In the genomic region with DNA sequence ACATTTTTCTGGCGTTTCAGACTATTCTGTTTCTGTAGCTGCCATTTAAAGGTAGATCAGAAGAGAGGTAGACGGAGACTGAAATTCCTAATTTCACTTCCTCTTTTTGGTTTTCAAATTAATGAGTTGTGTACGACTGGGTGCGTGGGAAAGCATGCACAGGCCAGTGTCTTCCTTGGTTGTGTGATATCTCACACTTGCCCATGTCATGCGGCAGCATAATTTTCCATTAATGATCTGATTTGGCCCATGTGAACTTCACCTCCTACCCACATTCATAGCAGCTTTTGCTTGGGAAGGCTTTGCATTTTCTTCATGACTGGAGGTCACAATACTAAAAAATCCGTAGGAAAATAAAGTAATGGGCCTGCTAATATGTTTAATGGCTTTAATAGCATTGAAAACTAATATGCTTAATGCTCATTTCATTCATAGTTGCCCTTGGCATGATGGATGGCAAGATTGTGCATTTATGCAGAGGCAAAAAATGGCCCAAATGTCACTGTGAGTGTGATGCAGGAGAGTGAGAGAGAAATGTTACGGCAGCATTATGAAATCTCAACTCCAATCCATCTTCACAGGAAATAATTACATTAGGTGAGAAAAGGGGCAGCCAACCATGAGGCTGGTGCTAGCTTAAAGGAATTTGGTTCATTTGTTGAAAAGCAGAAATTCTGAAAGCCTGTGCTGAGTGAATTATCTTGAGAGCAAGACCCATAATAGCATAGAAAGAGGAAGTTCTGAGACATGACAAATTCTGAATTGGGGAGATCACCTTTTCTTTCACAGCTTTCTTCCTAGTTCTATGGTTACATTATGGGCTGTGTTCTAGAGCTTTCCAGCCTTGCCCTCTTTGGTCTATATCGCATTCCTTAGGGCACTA, we compare ENCODE assay signal across 11 cellular contexts.
DNase-seq lines count a peak whose midpoint lies in the region; ATAC-seq, FAIRE-seq and TF ChIP-seq lines count a peak whose summit lies in the region.
"Had no signal": no experiment of that assay in that cellular context is flagged by ENCODE, and none has a peak within 500 bp of the region (broad histone marks: within the 10 kb centered on the region; RNA-seq: fewer than 3 reads in every experiment).

No MANE protein-coding gene starts in this region.

- no peak overlapping the region for H2AFZ ChIP-seq in K562 (ENCODE audit: low read depth, low read length)
- no peak overlapping the region for H2AFZ ChIP-seq in PC-3 (ENCODE audit: low read length)

- H3K9ac ChIP-seq in K562 (ENCODE audit: insufficient read depth in 1 of 2, low read depth in 2 of 2, low read length in 2 of 2) = no peak overlapping the region
- H3K9ac ChIP-seq in PC-3 (ENCODE audit: low read length) = no peak overlapping the region

- H3K27me3 ChIP-seq in K562 (ENCODE audit: control insufficient read depth in 2 of 2, insufficient read depth in 2 of 2, low read length in 2 of 2) (no peaks in the 10 kb centered on the region), PC-3 (ENCODE audit: low read length) (no peaks in the 10 kb centered on the region), small intestine (ENCODE audit: control insufficient read depth in 2 of 2, insufficient read depth in 2 of 2, low read length in 2 of 2) (no peaks in the 10 kb centered on the region)

- H3K9me3 ChIP-seq in K562 (replicated peaks; ENCODE audit: control insufficient read depth, insufficient read depth, low read depth, low read length) = no peaks in the 10 kb centered on the region; the same call in 1 of the 2 replicates
- no peaks in the 10 kb centered on the region for H3K9me3 ChIP-seq in PC-3 (ENCODE audit: low read length)
- no peaks in the 10 kb centered on the region for H3K9me3 ChIP-seq in small intestine (ENCODE audit: control insufficient read depth, low read depth)

- TF ChIP-seq EP300 in K562 (IDR thresholded peaks at IDR 0.05; ENCODE audit: low read length) = no peak

- H3K4me2 ChIP-seq in K562 (ENCODE audit: insufficient read depth, low read length) (no peak overlapping the region), PC-3 (ENCODE audit: low read length) (no peak overlapping the region)

- no peak for TF ChIP-seq RAD21 in K562 (CRISPR knock-in tag; conservative IDR thresholded peaks at IDR 0.05 in 1 of 2, IDR thresholded peaks at IDR 0.05 in 1 of 2)

- no peak overlapping the region for H3K27ac ChIP-seq in K562 (ENCODE audit: extremely low read depth, low read depth, low read length)
- H3K27ac ChIP-seq in PC-3 (ENCODE audit: low read length) = no peak overlapping the region
- no peak overlapping the region for H3K27ac ChIP-seq in small intestine (ENCODE audit: low read depth in 1 of 2, low read length in 1 of 2)

- H3K79me2 ChIP-seq in K562 (ENCODE audit: control insufficient read depth, insufficient read depth, low read length) (no peaks in the 10 kb centered on the region), PC-3 (ENCODE audit: low read length) (no peaks in the 10 kb centered on the region)

- H4K20me1 ChIP-seq in K562 (replicated peaks; ENCODE audit: control insufficient read depth, insufficient read depth, low read length) (no peaks in the 10 kb centered on the region), PC-3 (ENCODE audit: low read length) (no peaks in the 10 kb centered on the region)

- POLR2A ChIA-PET in K562 (lab: Yijun Ruan, JAX) = no interaction called here
- POLR2A ChIA-PET in PC-3 (lab: Charles Lee; ENCODE audit: unreplicated experiment) = no interaction called here

- in situ Hi-C loops in K562 (cut with MboI) = no loop called here

- CTCF ChIA-PET in K562 (lab: Yijun Ruan, JAX; ENCODE audit: low intra/inter-chr PET ratio) = no interaction called here
- CTCF ChIA-PET in PC-3 (lab: Charles Lee) = no interaction called here

- ATAC-seq in GM18517 (IDR thresholded peaks at IDR 0.05; ENCODE audit: unreplicated experiment) (peak; percentile 92), GM21619 (IDR thresholded peaks at IDR 0.05; ENCODE audit: unreplicated experiment) (peak; percentile 77), HG03378 (IDR thresholded peaks at IDR 0.05; ENCODE audit: unreplicated experiment) (peak; percentile 87), K562 (no peak), PC-3 (no peak)

- FAIRE-seq in K562 (lab: Jason Lieb, UNC) (no peak), small intestine (lab: Jason Lieb, UNC) (no peak)

- H3K9me1 ChIP-seq in K562 (ENCODE audit: control insufficient read depth, insufficient read depth, low read length) = no peaks in the 10 kb centered on the region

- BruUV-seq in K562 (replicated peaks; lab: Mats Ljungman, UMichigan) (no TSS peak), PC-3 (replicated peaks; lab: Mats Ljungman, UMichigan) (no TSS peak)

- TF ChIP-seq CTCF in K562 (IDR thresholded peaks at IDR 0.05 in 2 of 3, conservative IDR thresholded peaks at IDR 0.05 in 1 of 3; ENCODE audit: insufficient read depth in 2 of 3, low read depth in 1 of 3, low read length in 3 of 3) (no peak), PC-3 (conservative IDR thresholded peaks at IDR 0.05; ENCODE audit: low read depth, low read length) (no peak)

- H3K9me2 ChIP-seq in PC-3 (replicated peaks; ENCODE audit: low read length) = no peaks in the 10 kb centered on the region

- intact Hi-C loops in K562 (cut with micrococcal nuclease) (no loop called here), PC-3 (cut with micrococcal nuclease) (no loop called here)

- H3K4me1 ChIP-seq in K562 (replicated peaks in 1 of 2; ENCODE audit: control insufficient read depth in 2 of 2, insufficient read depth in 2 of 2, low read length in 2 of 2) (no peaks in the 10 kb centered on the region), PC-3 (ENCODE audit: insufficient read depth, low read length) (no peaks in the 10 kb centered on the region), small intestine (ENCODE audit: control insufficient read depth in 2 of 2, insufficient read depth in 1 of 2, low read depth in 1 of 2, low read length in 1 of 2) (no peaks in the 10 kb centered on the region)

- TF ChIP-seq POLR2A in K562 (conservative IDR thresholded peaks at IDR 0.05) = no peak

- H3K36me3 ChIP-seq in K562 (ENCODE audit: control insufficient read depth, insufficient read depth, low read length) = no peaks in the 10 kb centered on the region
- no peaks in the 10 kb centered on the region for H3K36me3 ChIP-seq in PC-3 (ENCODE audit: low read depth, low read length)
- H3K36me3 ChIP-seq in small intestine (ENCODE audit: control insufficient read depth in 2 of 2, insufficient read depth in 2 of 2, low read length in 2 of 2) = no peaks in the 10 kb centered on the region

- no peaks in the 10 kb centered on the region for H3F3A ChIP-seq in PC-3 (ENCODE audit: low read length, unreplicated experiment)

- H3K4me3 ChIP-seq in K562 (no peak overlapping the region), PC-3 (ENCODE audit: low read length) (no peak overlapping the region), small intestine (ENCODE audit: low read depth in 1 of 2, low read length in 2 of 2) (no peak overlapping the region)

- WGBS in K562 (ENCODE audit: insufficient coverage, low coverage, missing lambda C conversion rate) = 10% methylated on average over 8 of the region's 8 CpGs
- 73 to 77% (median 74%) methylated on average over 8 of the region's 8 CpGs for WGBS in small intestine, 3 donors

- DNase-seq in K562 (ENCODE audit: extremely low read depth in 1 of 4, low spot score in 3 of 4) (no peak), NCI-H187 (lab: John Stamatoyannopoulos, UW) (no peak), NCI-H748 treated with DMSO at 0.1 percent for 48 hours (lab: John Stamatoyannopoulos, UW) (no peak), PC-3 (no peak), small intestine (no peak)
- DNase-seq: activated CD4-positive, alpha-beta T cell treated with anti-CD3 and anti-CD28 coated beads, Interleukin-2, amount 10 ng/mL, durations not matched to agents 7 days and 5 days; DMS53; foreskin fibroblast had no signal

TF ChIP-seq in K562, 482 proteins besides CTCF, POLR2A, EP300 and RAD21:
- peak; percentile 87 for TF ChIP-seq SPI1 (IDR thresholded peaks at IDR 0.05; ENCODE audit: borderline replicate concordance, low read depth, low read length)
- TF ChIP-seq FOXP1 (CRISPR knock-in tag; IDR thresholded peaks at IDR 0.05) = no peak
- TF ChIP-seq, protein P1, sequence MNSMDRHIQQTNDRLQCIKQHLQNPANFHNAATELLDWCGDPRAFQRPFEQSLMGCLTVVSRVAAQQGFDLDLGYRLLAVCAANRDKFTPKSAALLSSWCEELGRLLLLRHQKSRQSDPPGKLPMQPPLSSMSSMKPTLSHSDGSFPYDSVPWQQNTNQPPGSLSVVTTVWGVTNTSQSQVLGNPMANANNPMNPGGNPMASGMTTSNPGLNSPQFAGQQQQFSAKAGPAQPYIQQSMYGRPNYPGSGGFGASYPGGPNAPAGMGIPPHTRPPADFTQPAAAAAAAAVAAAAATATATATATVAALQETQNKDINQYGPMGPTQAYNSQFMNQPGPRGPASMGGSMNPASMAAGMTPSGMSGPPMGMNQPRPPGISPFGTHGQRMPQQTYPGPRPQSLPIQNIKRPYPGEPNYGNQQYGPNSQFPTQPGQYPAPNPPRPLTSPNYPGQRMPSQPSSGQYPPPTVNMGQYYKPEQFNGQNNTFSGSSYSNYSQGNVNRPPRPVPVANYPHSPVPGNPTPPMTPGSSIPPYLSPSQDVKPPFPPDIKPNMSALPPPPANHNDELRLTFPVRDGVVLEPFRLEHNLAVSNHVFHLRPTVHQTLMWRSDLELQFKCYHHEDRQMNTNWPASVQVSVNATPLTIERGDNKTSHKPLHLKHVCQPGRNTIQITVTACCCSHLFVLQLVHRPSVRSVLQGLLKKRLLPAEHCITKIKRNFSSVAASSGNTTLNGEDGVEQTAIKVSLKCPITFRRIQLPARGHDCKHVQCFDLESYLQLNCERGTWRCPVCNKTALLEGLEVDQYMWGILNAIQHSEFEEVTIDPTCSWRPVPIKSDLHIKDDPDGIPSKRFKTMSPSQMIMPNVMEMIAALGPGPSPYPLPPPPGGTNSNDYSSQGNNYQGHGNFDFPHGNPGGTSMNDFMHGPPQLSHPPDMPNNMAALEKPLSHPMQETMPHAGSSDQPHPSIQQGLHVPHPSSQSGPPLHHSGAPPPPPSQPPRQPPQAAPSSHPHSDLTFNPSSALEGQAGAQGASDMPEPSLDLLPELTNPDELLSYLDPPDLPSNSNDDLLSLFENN (IDR thresholded peaks at IDR 0.05; ENCODE audit: low read depth in 2 of 2, low read length in 2 of 2) = no peak
- no peak for TF ChIP-seq KHSRP (IDR thresholded peaks at IDR 0.05)
- TF ChIP-seq MTA2 (IDR thresholded peaks at IDR 0.05; ENCODE audit: low read depth) = no peak
- no peak for TF ChIP-seq PTBP1 (IDR thresholded peaks at IDR 0.05; ENCODE audit: low read depth, low read length)

Comparison
In these comparisons a context has a peak if more than half of its experiments do, and no peak if none do; other contexts are left out.
1. ATAC-seq: peak in GM18517 (single experiment), GM21619 (single experiment) and HG03378 (single experiment); none in K562 (single experiment) and PC-3 (single experiment).